32 cellular contexts compared by ENCODE assay signal in genomic region chr2:107027205-107027604, GRCh38.
"Had no signal": no experiment of that assay in that cellular context is flagged by ENCODE, and none has a peak within 500 bp of the region (broad histone marks: within the 10 kb centered on the region; RNA-seq: fewer than 3 reads in every experiment).

No MANE protein-coding gene starts in this region.

- H3K4me1 ChIP-seq: ascending aorta, SJCRH30 had no signal

- H3K27me3 ChIP-seq: ascending aorta, cardiac muscle cell, SJCRH30 had no signal

- H3K9me3 ChIP-seq: ascending aorta, SJCRH30 had no signal

- H3K4me2 ChIP-seq: PC-9 had no signal

- H3K4me3 ChIP-seq: ascending aorta, cardiac muscle cell, PC-9, SJCRH30, SK-N-MC had no signal

- DNase-seq: activated CD4-positive, alpha-beta memory T cell treated with anti-CD3 and anti-CD28 coated beads, Interleukin-2, amount 10 ng/mL, durations not matched to agents 7 days and 5 days; activated CD4-positive, alpha-beta T cell treated with anti-CD3 and anti-CD28 coated beads for 1 hour; activated CD4-positive, alpha-beta T cell treated with anti-CD3 and anti-CD28 coated beads for 48 hours; activated CD4-positive, CD25-positive, alpha-beta regulatory T cell; activated CD8-positive, alpha-beta memory T cell treated with anti-CD3 and anti-CD28 coated beads for 24 hours; activated CD8-positive, alpha-beta memory T cell treated with anti-CD3 and anti-CD28 coated beads, Interleukin-2, amount 10 ng/mL, durations not matched to agents 7 days and 5 days; activated CD8-positive, alpha-beta memory T cell treated with anti-CD3 and anti-CD28 coated beads, Interleukin-2, amount 50 U/mL, for 48 hours; activated effector memory CD4-positive, alpha-beta T cell treated with anti-CD3 and anti-CD28 coated beads, Interleukin-2, amount 50 U/mL, for 16 hours; activated naive CD4-positive, alpha-beta T cell; activated naive CD4-positive, alpha-beta T cell treated with anti-CD3 and anti-CD28 coated beads, Interleukin-2, amount 50 U/mL, for 16 hours; activated naive CD8-positive, alpha-beta T cell treated with anti-CD3 and anti-CD28 coated beads for 36 hours; activated T-cell treated with anti-CD3 and anti-CD28 coated beads, Interleukin-2, amount 50 U/mL, for 48 hours; amygdala; NCI-H1092 treated with DMSO at 0.1 percent for 48 hours; NCI-H1417; NCI-H146; NCI-H187; NCI-H2029 treated with DMSO at 0.1 percent for 48 hours; NCI-H2107; NCI-H2171; NCI-H510A; NCI-H526; NCI-H748 treated with DMSO at 0.1 percent for 48 hours; NK-92 treated with Interleukin-12 subunit alpha and Interleukin-12 subunit beta, amount 100 ng/mL, for 24 hours; PC-9; SHP77; SJCRH30; T-helper 17 cell had no signal

- H2AFZ ChIP-seq: PC-9 had no signal

- H3K36me3 ChIP-seq: ascending aorta, cardiac muscle cell, SJCRH30 had no signal

- ATAC-seq: activated CD8-positive, alpha-beta memory T cell treated with anti-CD3 and anti-CD28 coated beads, Interleukin-2, amount 10 ng/mL, durations not matched to agents 7 days and 5 days; T-helper 17 cell had no signal

- H3K27ac ChIP-seq: ascending aorta, cardiac muscle cell, PC-9, SJCRH30, SK-N-MC, VCaP had no signal
